23 cellular contexts compared by ENCODE assay signal in genomic region chr5:146832985-146833732, GRCh38. TPM values are rescaled to one million over a fixed set of nuclear protein-coding genes. Genes with fewer than 3 reads are reported as not detected.
"Had no signal": no experiment of that assay in that cellular context is flagged by ENCODE, and none has a peak within 500 bp of the region (broad histone marks: within the 10 kb centered on the region; RNA-seq: fewer than 3 reads in every experiment).

No MANE protein-coding gene starts in this region.

- DNase-seq: activated CD4-positive, alpha-beta T cell treated with anti-CD3 and anti-CD28 coated beads, Interleukin-2, amount 50 U/mL, for 1 hour; activated CD4-positive, CD25-positive, alpha-beta regulatory T cell treated with anti-CD3 and anti-CD28 coated beads, Interleukin-2, amount 50 U/mL, for 72 hours; activated CD8-positive, alpha-beta memory T cell treated with anti-CD3 and anti-CD28 coated beads for 24 hours; activated naive CD4-positive, alpha-beta T cell; activated naive CD8-positive, alpha-beta T cell treated with anti-CD3 and anti-CD28 coated beads for 36 hours; amygdala; body of pancreas; central memory CD4-positive, alpha-beta T cell; dorsolateral prefrontal cortex; endodermal cell; erythroblast; heart left ventricle; mesendoderm; nucleus accumbens; posterior cingulate gyrus; retina; spleen; stimulated activated CD4-positive, alpha-beta T cell treated with anti-CD3 and anti-CD28 coated beads, Interleukin-4, amount 100 ng/mL, for 4 hours; stimulated activated naive CD4-positive, alpha-beta T cell had no signal

- H3K9me3 ChIP-seq: body of pancreas, gastroesophageal sphincter, heart left ventricle, spleen had no signal

- H3K27ac Mint-ChIP-seq: activated T-helper 1 cell treated with anti-CD3 and anti-CD28 coated beads, Interleukin-12 subunit alpha, Interleukin-12 subunit beta, Interleukin-2, Interleukin-4 antibody, amounts not matched to agents 30 ng/mL and 10 ng/mL and 1 ng/mL, durations not matched to agents 14 hours and 24 hours and 36 hours; endodermal cell; nephron had no signal

- ATAC-seq: body of pancreas, gastroesophageal sphincter had no signal

- H3K27me3 ChIP-seq: body of pancreas, dorsolateral prefrontal cortex, gastroesophageal sphincter, heart left ventricle, spleen had no signal

- H3K4me1 Mint-ChIP-seq: nephron had no signal

- H3K36me3 ChIP-seq: gastroesophageal sphincter, heart left ventricle, spleen had no signal

- H3K4me3 Mint-ChIP-seq: activated naive CD8-positive, alpha-beta T cell treated with anti-CD3 and anti-CD28 coated beads for 36 hours; activated T-helper 1 cell treated with anti-CD3 and anti-CD28 coated beads, Interleukin-12 subunit alpha, Interleukin-12 subunit beta, Interleukin-2, Interleukin-4 antibody, amounts not matched to agents 30 ng/mL and 10 ng/mL and 1 ng/mL, durations not matched to agents 14 hours and 24 hours and 36 hours; endodermal cell; nephron had no signal

- H3K36me3 Mint-ChIP-seq: activated naive CD8-positive, alpha-beta T cell treated with anti-CD3 and anti-CD28 coated beads for 36 hours had no signal

- H3K9me3 Mint-ChIP-seq: activated naive CD8-positive, alpha-beta T cell treated with anti-CD3 and anti-CD28 coated beads for 36 hours; activated T-helper 1 cell treated with anti-CD3 and anti-CD28 coated beads, Interleukin-12 subunit alpha, Interleukin-12 subunit beta, Interleukin-2, Interleukin-4 antibody, amounts not matched to agents 30 ng/mL and 10 ng/mL and 1 ng/mL, durations not matched to agents 14 hours and 24 hours and 36 hours; endodermal cell; nephron had no signal

- H3K4me3 ChIP-seq: body of pancreas, dorsolateral prefrontal cortex, gastroesophageal sphincter, heart left ventricle, spleen had no signal

- H3K4me1 ChIP-seq: body of pancreas, spleen had no signal

- H3K27me3 Mint-ChIP-seq: activated naive CD8-positive, alpha-beta T cell treated with anti-CD3 and anti-CD28 coated beads for 36 hours had no signal

- H3K27ac ChIP-seq: body of pancreas, gastroesophageal sphincter, heart left ventricle, spleen, VCaP had no signal

RNA-seq across cellular contexts. Expression of gene PPP2R2B, which starts 45.4 kb away (rescaled TPM):
- total RNA-seq: activated T-helper 1 cell treated with anti-CD3 and anti-CD28 coated beads, Interleukin-12 subunit alpha, Interleukin-12 subunit beta, Interleukin-2, Interleukin-4 antibody, amounts not matched to agents 30 ng/mL and 10 ng/mL and 1 ng/mL, durations not matched to agents 14 hours and 24 hours and 36 hours had no signal
